In the genomic region with DNA sequence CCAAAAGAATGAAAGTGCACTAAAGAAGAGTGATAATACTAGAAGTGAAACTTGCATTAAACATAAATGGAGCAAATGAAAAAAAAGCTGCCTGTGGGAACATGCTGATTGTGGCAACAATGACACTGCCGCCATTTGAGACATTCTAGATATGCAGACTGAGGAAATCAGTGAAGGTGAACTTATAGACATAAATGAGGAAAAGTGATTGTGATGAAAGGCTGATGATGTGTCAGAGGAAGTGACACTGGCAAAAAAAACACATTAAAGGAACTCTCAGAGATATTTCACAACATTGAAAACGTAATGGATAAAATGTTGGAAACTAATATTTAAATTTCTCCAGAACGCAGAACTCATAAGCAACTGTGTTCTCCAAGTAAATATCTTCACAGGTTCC, we compare ENCODE assay signal across 10 cellular contexts. TPM values are rescaled to one million over a fixed set of nuclear protein-coding genes. Genes with fewer than 3 reads are reported as not detected.
A peak's percentile ranks its signal among the peaks of the same experiment; 100 is the strongest.
DNase-seq lines count a peak whose midpoint lies in the region; ATAC-seq and TF ChIP-seq lines count a peak whose summit lies in the region.
"Had no signal": no experiment of that assay in that cellular context is flagged by ENCODE, and none has a peak within 500 bp of the region (broad histone marks: within the 10 kb centered on the region; RNA-seq: fewer than 3 reads in every experiment).

No MANE protein-coding gene starts in this region.

- no peak for ATAC-seq in GM19397 (IDR thresholded peaks at IDR 0.05; ENCODE audit: unreplicated experiment)

- H4K20me1 ChIP-seq in OCI-LY7 (ENCODE audit: insufficient read depth, low read length), result no peaks in the 10 kb centered on the region; the same call in 1 of the 2 replicates

- no peak for DNase-seq in BE2C
- no peak for DNase-seq in HAP-1 (ENCODE audit: low spot score in 2 of 2)
- peak; percentile 18 for DNase-seq in OCI-LY7 (ENCODE audit: low spot score)
- DNase-seq in fibroblast of pulmonary artery (ENCODE audit: low read depth), result peak; percentile 6
- no peak for DNase-seq in foreskin melanocyte
- DNase-seq in HEK293T (ENCODE audit: extremely low spot score), result no peak
- no peak for DNase-seq in cerebellar cortex (ENCODE audit: low spot score)
- DNase-seq: anterior cingulate cortex, NCI-H1417 treated with DMSO at 0.1 percent for 48 hours had no signal

- H3K27me3 ChIP-seq in BE2C (no peaks in the 10 kb centered on the region), HAP-1 (ENCODE audit: low read depth) (no peaks in the 10 kb centered on the region)

- H2AFZ ChIP-seq in OCI-LY7 (ENCODE audit: low read length), result no peak overlapping the region

- no peak overlapping the region for H3K27ac ChIP-seq in OCI-LY7 (ENCODE audit: low read depth, low read length, poor library complexity, severe bottlenecking)

- in situ Hi-C loops in HAP-1 (cut with MboI; ENCODE audit: low sequenced_read_pairs), result loop anchor here (25.0 kb wide), 1 partner anchor 256 kb away; no protein-coding TSS in a partner anchor

- POLR2A ChIA-PET in OCI-LY7 (lab: Charles Lee) (interaction anchor here (0.6 to 1.7 kb wide), 4 partner anchors 18 to 408 kb away, joined by 3 to 4 read pairs (median 3); partner anchors contain the start of gene DEPDC1B), HEK293T (lab: Yijun Ruan, JAX) (interaction anchor here (0.7 kb wide), 1 partner anchor 346 kb away, joined by 3 read pairs; no protein-coding TSS in a partner anchor)

- no peaks in the 10 kb centered on the region for H3K4me1 ChIP-seq in BE2C
- H3K4me1 ChIP-seq in HAP-1, result peaks cover 8% of the 10 kb centered on the region
- peaks cover 8% of the 10 kb centered on the region for H3K4me1 ChIP-seq in OCI-LY7 (ENCODE audit: insufficient read depth, low read length, poor library complexity, severe bottlenecking)

- BruUV-seq in OCI-LY7 (replicated peaks; lab: Mats Ljungman, UMichigan), result TSS peak; percentile 66

- H3K4me2 ChIP-seq in OCI-LY7 (ENCODE audit: low read length), result peak overlapping the region; percentile 99

- peaks cover 7% of the 10 kb centered on the region; the same call in 1 of the 2 replicates for H3K36me3 ChIP-seq in BE2C
- no peaks in the 10 kb centered on the region for H3K36me3 ChIP-seq in HAP-1 (replicated peaks)
- peaks cover 22% of the 10 kb centered on the region for H3K36me3 ChIP-seq in OCI-LY7 (ENCODE audit: insufficient read depth, low read length)

- CTCF ChIA-PET in OCI-LY7 (lab: Charles Lee; ENCODE audit: unreplicated experiment) (no interaction called here), HEK293T (lab: Yijun Ruan, JAX) (no interaction called here)

- H3K4me3 ChIP-seq in BE2C (ENCODE audit: low read depth, low read length) (peak overlapping the region; percentile 92), HAP-1 (peak overlapping the region; percentile 76), OCI-LY7 (ENCODE audit: low read depth, low read length, poor library complexity, severe bottlenecking) (peak overlapping the region; percentile 80), fibroblast of pulmonary artery (replicated peaks; ENCODE audit: low read depth, low read length) (peak overlapping the region; percentile 83)

- no peaks in the 10 kb centered on the region for H3K9me2 ChIP-seq in OCI-LY7 (ENCODE audit: insufficient read depth, low read length)

- intact Hi-C loops in OCI-LY7 (cut with micrococcal nuclease; ENCODE audit: unreplicated experiment), result loop anchor here (10.0 kb wide), 1 partner anchor 419 kb away; no protein-coding TSS in a partner anchor

- no peaks in the 10 kb centered on the region for H3K9me3 ChIP-seq in BE2C
- H3K9me3 ChIP-seq in HAP-1, result no peaks in the 10 kb centered on the region
- H3K9me3 ChIP-seq in OCI-LY7 (ENCODE audit: low read length), result no peaks in the 10 kb centered on the region

- TF ChIP-seq CTCF in BE2C (IDR thresholded peaks at IDR 0.05; ENCODE audit: low read depth, low read length), result no peak
- no peak for TF ChIP-seq CTCF in OCI-LY7 (conservative IDR thresholded peaks at IDR 0.05; ENCODE audit: low read length)
- TF ChIP-seq CTCF in fibroblast of pulmonary artery (IDR thresholded peaks at IDR 0.05; ENCODE audit: low read length, missing control alignments), result no peak

- H3K79me2 ChIP-seq in OCI-LY7 (ENCODE audit: insufficient read depth, low read depth, low read length), result peaks cover 56% of the 10 kb centered on the region

TF ChIP-seq in HEK293T, 16 proteins besides CTCF, POLR2A, EP300 and RAD21:
- TF ChIP-seq TARDBP (IDR thresholded peaks at IDR 0.05) (no peak), BHLHE40 (IDR thresholded peaks at IDR 0.05; ENCODE audit: borderline replicate concordance) (no peak), ELF4 (IDR thresholded peaks at IDR 0.05) (no peak), SP1 (IDR thresholded peaks at IDR 0.05) (no peak), FOXM1 (IDR thresholded peaks at IDR 0.05; ENCODE audit: borderline replicate concordance) (no peak), SUZ12 (IDR thresholded peaks at IDR 0.05) (no peak)

RNA-seq across cellular contexts. Expression of gene ERCC8, which starts 1.2 kb away (rescaled TPM):
- polyA plus RNA-seq in BE2C (2012; ENCODE audit: insufficient read depth, insufficient read length, low read depth), result 22.2 TPM
- total RNA-seq in OCI-LY7 (2014; rRNA removed; shearing (Covaris generic)), result 11.8 and 14.0 TPM in 2 replicates
- 16.6 and 17.5 TPM in 2 replicates for total RNA-seq in OCI-LY7 (2022)

RNA-seq across cellular contexts. Expression of gene NDUFAF2, which starts 1.4 kb away (rescaled TPM):
- 47.5 TPM for polyA plus RNA-seq in BE2C (2012; ENCODE audit: insufficient read depth, insufficient read length, low read depth)
- 20.8 and 34.8 TPM in 2 replicates for total RNA-seq in OCI-LY7 (2014; rRNA removed; shearing (Covaris generic))
- total RNA-seq in OCI-LY7 (2022), result 34.5 and 36.8 TPM in 2 replicates

Comparison
In these comparisons a context has a peak if more than half of its experiments do, and no peak if none do; other contexts are left out.
1. DNase-seq: peak in OCI-LY7 (single experiment) and fibroblast of pulmonary artery (single experiment); none in BE2C (single experiment), HAP-1 (0 of 2), foreskin melanocyte (single experiment), HEK293T (single experiment) and cerebellar cortex (single experiment).
2. Peak in every context shown above with its lines, with median percentiles within 50 percentile points of each other: H3K4me3 ChIP-seq.